Comparison of ENCODE assay signal across 19 cellular contexts in genomic region chr19:14062558-14062855, GRCh38. TPM values are rescaled to one million over a fixed set of nuclear protein-coding genes. Genes with fewer than 3 reads are reported as not detected.
A peak's percentile ranks its signal among the peaks of the same experiment; 100 is the strongest.
DNase-seq lines count a peak whose midpoint lies in the region; ATAC-seq, FAIRE-seq and TF ChIP-seq lines count a peak whose summit lies in the region.
"Had no signal": no experiment of that assay in that cellular context is flagged by ENCODE, and none has a peak within 500 bp of the region (broad histone marks: within the 10 kb centered on the region; RNA-seq: fewer than 3 reads in every experiment).

No MANE protein-coding gene starts in this region.

- TF ChIP-seq POLR2A in H54 (IDR thresholded peaks at IDR 0.05; ENCODE audit: low read depth, low read length): no peak

- peaks cover 11% of the 10 kb centered on the region for H3K27me3 Mint-ChIP-seq in glutamatergic neuron (ENCODE audit: unreplicated experiment)
- peaks cover 34% of the 10 kb centered on the region for H3K27me3 Mint-ChIP-seq in CD4-positive, alpha-beta T cell

- H3K9ac ChIP-seq in PC-3 (ENCODE audit: low read length) (no peak overlapping the region), kidney (ENCODE audit: low read length in 2 of 2) (no peak overlapping the region), trophoblast cell (ENCODE audit: low read length) (no peak overlapping the region)

- H2BK120ac ChIP-seq in trophoblast cell (ENCODE audit: insufficient read depth, low read length, poor library complexity): peak overlapping the region; percentile 57

- H3K36me3 ChIP-seq in PC-3 (ENCODE audit: low read depth, low read length): no peaks in the 10 kb centered on the region
- no peaks in the 10 kb centered on the region for H3K36me3 ChIP-seq in kidney (ENCODE audit: control insufficient read depth in 1 of 2, insufficient read depth in 2 of 2, low read length in 2 of 2)
- H3K36me3 ChIP-seq in trophoblast cell (ENCODE audit: control insufficient read depth in 1 of 2, insufficient read depth in 2 of 2, low read length in 2 of 2): no peaks in the 10 kb centered on the region
- H3K36me3 ChIP-seq: BE2C, HAP-1 had no signal

- H2AK5ac ChIP-seq in trophoblast cell (ENCODE audit: low read length): no peak overlapping the region

- H3K27ac ChIP-seq in PC-3 (ENCODE audit: low read length) (no peak overlapping the region), kidney (ENCODE audit: low read depth in 2 of 2, low read length in 2 of 2) (peak overlapping the region in 1 of 2 donors; percentile 9), trophoblast cell (ENCODE audit: low read depth, low read length) (no peak overlapping the region)
- H3K27ac ChIP-seq in CD4-positive, alpha-beta T cell (ENCODE audit: low read depth, low read length): no peak overlapping the region
- H3K27ac ChIP-seq: HL-60 had no signal

- H3K4ac ChIP-seq in trophoblast cell (ENCODE audit: low read depth, low read length): no peak overlapping the region

- TF ChIP-seq CTCF in PC-3 (conservative IDR thresholded peaks at IDR 0.05; ENCODE audit: low read depth, low read length) (no peak), kidney (IDR thresholded peaks at IDR 0.05; ENCODE audit: borderline replicate concordance, extremely low read depth, insufficient read depth) (no peak), glutamatergic neuron (IDR thresholded peaks at IDR 0.05; ENCODE audit: partially characterized antibody, unreplicated experiment) (no peak)
- TF ChIP-seq CTCF in CD4-positive, alpha-beta T cell (IDR thresholded peaks at IDR 0.05): no peak

- H3K27me3 ChIP-seq in PC-3 (ENCODE audit: low read length): no peaks in the 10 kb centered on the region
- H3K27me3 ChIP-seq in trophoblast cell (ENCODE audit: insufficient read depth, low read length): peaks cover 3% of the 10 kb centered on the region
- peaks cover 32% of the 10 kb centered on the region for H3K27me3 ChIP-seq in CD4-positive, alpha-beta T cell (ENCODE audit: control insufficient read depth, insufficient read depth, low read length)
- H3K27me3 ChIP-seq: BE2C had no signal

- no TSS peak for BruUV-seq in PC-3 (replicated peaks; lab: Mats Ljungman, UMichigan)

- no peak overlapping the region for H3K23ac ChIP-seq in trophoblast cell (ENCODE audit: low read length)

- intact Hi-C loops in PC-3 (cut with micrococcal nuclease) (no loop called here), kidney (cut with DNase I) (no loop called here)
- intact Hi-C loops in CD4-positive, alpha-beta T cell (cut with DNase I, micrococcal nuclease): no loop called here

- H4K20me1 ChIP-seq in PC-3 (ENCODE audit: low read length): no peaks in the 10 kb centered on the region

- FAIRE-seq in kidney (lab: Jason Lieb, UNC): no peak
- no peak for FAIRE-seq in H54 (lab: Jason Lieb, UNC)
- FAIRE-seq: A204.1, GM12878, H1, K562 had no signal

- no peak overlapping the region for H2AFZ ChIP-seq in PC-3 (ENCODE audit: low read length)
- no peak overlapping the region for H2AFZ ChIP-seq in trophoblast cell (ENCODE audit: insufficient read depth, low read length, poor library complexity)

- H3K9me3 Mint-ChIP-seq in glutamatergic neuron (ENCODE audit: unreplicated experiment): no peaks in the 10 kb centered on the region
- no peaks in the 10 kb centered on the region for H3K9me3 Mint-ChIP-seq in CD4-positive, alpha-beta T cell

- H3K4me2 ChIP-seq in PC-3 (ENCODE audit: low read length): 0 out of 2 replicates have a peak overlapping the region, but pooled peaks have one; percentile 60
- no peak overlapping the region for H3K4me2 ChIP-seq in trophoblast cell (ENCODE audit: low read length)

- no peaks in the 10 kb centered on the region for H3F3A ChIP-seq in PC-3 (ENCODE audit: low read length, unreplicated experiment)

- WGBS in trophoblast cell (ENCODE audit: extremely low coverage, insufficient coverage, insufficient read length): no CpG with 5 or more reads among the region's 5 CpGs

- H3K4me1 ChIP-seq in PC-3 (ENCODE audit: insufficient read depth, low read length) (peaks cover 21% of the 10 kb centered on the region), kidney (ENCODE audit: control insufficient read depth in 1 of 2, insufficient read depth in 1 of 2, low read depth in 1 of 2, low read length in 2 of 2) (peaks cover 11 to 14% of the 10 kb centered on the region in 2 donors), trophoblast cell (ENCODE audit: control insufficient read depth in 1 of 2, insufficient read depth in 2 of 2, low read length in 2 of 2) (peaks cover 0 to 7% of the 10 kb centered on the region in 2 experiments)
- H3K4me1 ChIP-seq: BE2C had no signal

- POLR2A ChIA-PET in PC-3 (lab: Charles Lee; ENCODE audit: unreplicated experiment): no interaction called here
- POLR2A ChIA-PET in CD4-positive, alpha-beta T cell (lab: Charles Lee): no interaction called here

- H2BK12ac ChIP-seq in trophoblast cell (ENCODE audit: low read length): no peak overlapping the region

- H3K9me2 ChIP-seq in PC-3 (replicated peaks; ENCODE audit: low read length): no peaks in the 10 kb centered on the region

- no peak overlapping the region for H2BK5ac ChIP-seq in trophoblast cell (ENCODE audit: low read depth, low read length, poor library complexity)

- peaks cover 3% of the 10 kb centered on the region for H3K4me1 Mint-ChIP-seq in glutamatergic neuron (ENCODE audit: low read depth, unreplicated experiment)
- H3K4me1 Mint-ChIP-seq in CD4-positive, alpha-beta T cell (ENCODE audit: low read depth): peaks cover 10% of the 10 kb centered on the region

- H4K91ac ChIP-seq in trophoblast cell (ENCODE audit: low read depth, low read length): peak overlapping the region; percentile 78

- no peak overlapping the region for H3K4me3 Mint-ChIP-seq in glutamatergic neuron (ENCODE audit: unreplicated experiment)
- H3K4me3 Mint-ChIP-seq in CD4-positive, alpha-beta T cell: no peak overlapping the region
- H3K4me3 Mint-ChIP-seq: CD4-positive, CD25-positive, alpha-beta regulatory T cell had no signal

- no peak overlapping the region for H3K27ac Mint-ChIP-seq in glutamatergic neuron (ENCODE audit: unreplicated experiment)
- H3K27ac Mint-ChIP-seq in CD4-positive, alpha-beta T cell: no peak overlapping the region
- H3K27ac Mint-ChIP-seq: CD4-positive, CD25-positive, alpha-beta regulatory T cell had no signal

- no peak for ATAC-seq in PC-3
- no peak for ATAC-seq in CD4-positive, alpha-beta T cell (ENCODE audit: poor library complexity)
- ATAC-seq: GM12878, K562 had no signal

- H3K9me3 ChIP-seq in PC-3 (ENCODE audit: low read length) (no peaks in the 10 kb centered on the region), kidney (ENCODE audit: control insufficient read depth in 1 of 2, low read length in 2 of 2) (no peaks in the 10 kb centered on the region), trophoblast cell (ENCODE audit: insufficient read depth, low read depth, low read length) (no peaks in the 10 kb centered on the region)
- H3K9me3 ChIP-seq in CD4-positive, alpha-beta T cell (ENCODE audit: control insufficient read depth, low read length): no peaks in the 10 kb centered on the region
- H3K9me3 ChIP-seq: BE2C, HAP-1 had no signal

- no peaks in the 10 kb centered on the region for H3K36me3 Mint-ChIP-seq in glutamatergic neuron (ENCODE audit: unreplicated experiment)
- H3K36me3 Mint-ChIP-seq in CD4-positive, alpha-beta T cell (ENCODE audit: low read depth): no peaks in the 10 kb centered on the region
- H3K36me3 Mint-ChIP-seq: CD4-positive, CD25-positive, alpha-beta regulatory T cell had no signal

- H4K12ac ChIP-seq in trophoblast cell (ENCODE audit: low read depth, low read length): no peak overlapping the region

- no peak overlapping the region for H4K8ac ChIP-seq in trophoblast cell (ENCODE audit: low read depth, low read length)

- H3K4me3 ChIP-seq in PC-3 (ENCODE audit: low read length): no peak overlapping the region
- H3K4me3 ChIP-seq in kidney (ENCODE audit: low read length in 2 of 2): peak overlapping the region; percentile 24 to 68
- H3K4me3 ChIP-seq in trophoblast cell (ENCODE audit: low read depth, low read length): no peak overlapping the region
- H3K4me3 ChIP-seq: GM12878, HAP-1, K562 had no signal

- CTCF ChIA-PET in PC-3 (lab: Charles Lee): no interaction called here
- CTCF ChIA-PET in CD4-positive, alpha-beta T cell (lab: Charles Lee): no interaction called here

- H3K79me1 ChIP-seq in trophoblast cell (ENCODE audit: low read length): peaks cover 3% of the 10 kb centered on the region

- H3K18ac ChIP-seq in trophoblast cell (ENCODE audit: low read length): no peak overlapping the region

- no peak for DNase-seq in PC-3
- DNase-seq in kidney: no peak
- DNase-seq in trophoblast cell: peak; percentile 74 to 87
- no peak for DNase-seq in glutamatergic neuron
- no peak for DNase-seq in H54 (ENCODE audit: insufficient read length, low spot score)
- DNase-seq in CD4-positive, alpha-beta T cell: no peak
- DNase-seq: BE2C; C1 segment of cervical spinal cord; CD4-positive, CD25-positive, alpha-beta regulatory T cell; DND-41; EL; IMR-90 had no signal

- H3K14ac ChIP-seq in trophoblast cell (ENCODE audit: low read length): no peak overlapping the region

- H3K79me2 ChIP-seq in PC-3 (ENCODE audit: low read length) (no peaks in the 10 kb centered on the region), trophoblast cell (ENCODE audit: control insufficient read depth, insufficient read depth, low read length, poor library complexity) (no peaks in the 10 kb centered on the region)

RNA-seq across cellular contexts. Expression of gene PALM3, which starts 0.6 kb away (rescaled TPM):
- total RNA-seq in PC-3 (2014; rRNA removed) (2.3 and 4.8 TPM in 2 replicates), kidney (19.4 TPM), glutamatergic neuron (ENCODE audit: unreplicated experiment) (6.7 TPM)
- polyA plus RNA-seq in kidney (ENCODE audit: insufficient read depth, low read depth, low replicate concordance): 45.8 TPM
- 1.2 and 1.4 TPM in 2 replicates for polyA plus RNA-seq in trophoblast cell (2013)
- under 1 TPM in 1 of 2 experiments, not detected in 1; 0.25 TPM for total RNA-seq in CD4-positive, alpha-beta T cell
- total RNA-seq: CD4-positive, CD25-positive, alpha-beta regulatory T cell; GM12878 had no signal
- polyA plus RNA-seq: CD4-positive, CD25-positive, alpha-beta regulatory T cell had no signal

RNA-seq across cellular contexts. Expression of gene MISP3, which starts 10.1 kb away (rescaled TPM):
- total RNA-seq in PC-3 (2014; rRNA removed) (6.1 and 7.8 TPM in 2 replicates), kidney (8.7 TPM), glutamatergic neuron (ENCODE audit: unreplicated experiment) (2.2 TPM)
- polyA plus RNA-seq in kidney (ENCODE audit: insufficient read depth, low read depth, low replicate concordance): 32.0 TPM
- 10.5 and 10.9 TPM in 2 replicates for polyA plus RNA-seq in trophoblast cell (2013)
- under 1 TPM; 0.39 to 0.49 TPM for total RNA-seq in CD4-positive, alpha-beta T cell

RNA-seq across cellular contexts. Expression of gene C19orf67, which starts 23.1 kb away (rescaled TPM):
- total RNA-seq in PC-3 (2014; rRNA removed): not detected in 2 replicates
- not detected for total RNA-seq in kidney
- not detected for polyA plus RNA-seq in kidney (ENCODE audit: insufficient read depth, low read depth, low replicate concordance)
- polyA plus RNA-seq in trophoblast cell (2013): 0.19 TPM in 1 of 2 replicates, not detected in the other
- total RNA-seq in glutamatergic neuron (ENCODE audit: unreplicated experiment): 0.71 TPM
- total RNA-seq in CD4-positive, alpha-beta T cell: not detected
- total RNA-seq: CD4-positive, CD25-positive, alpha-beta regulatory T cell; G401; GM12878; H1; IMR-90 had no signal
- polyA plus RNA-seq: CD4-positive, CD25-positive, alpha-beta regulatory T cell; IMR-90 had no signal

RNA-seq across cellular contexts. Expression of gene SAMD1, which starts 28.0 kb away (rescaled TPM):
- total RNA-seq in PC-3 (2014; rRNA removed) (62.2 and 90.5 TPM in 2 replicates), kidney (28.3 TPM), glutamatergic neuron (ENCODE audit: unreplicated experiment) (52.0 TPM)
- polyA plus RNA-seq in kidney (ENCODE audit: insufficient read depth, low read depth, low replicate concordance): 23.3 TPM
- polyA plus RNA-seq in trophoblast cell (2013): 68.4 and 68.7 TPM in 2 replicates
- 10 to 100 TPM; 29.4 to 30.1 TPM for total RNA-seq in CD4-positive, alpha-beta T cell

RNA-seq across cellular contexts. Expression of gene IL27RA, which starts 30.9 kb away (rescaled TPM):
- total RNA-seq in PC-3 (2014; rRNA removed) (14.2 and 14.7 TPM in 2 replicates), kidney (14.1 TPM), glutamatergic neuron (ENCODE audit: unreplicated experiment) (not detected)
- 3.1 TPM for polyA plus RNA-seq in kidney (ENCODE audit: insufficient read depth, low read depth, low replicate concordance)
- polyA plus RNA-seq in trophoblast cell (2013): 2.5 and 2.6 TPM in 2 replicates
- 10 to 100 TPM; 25.0 to 26.7 TPM for total RNA-seq in CD4-positive, alpha-beta T cell

Comparison
In these comparisons a context has a peak if more than half of its experiments do, and no peak if none do; other contexts are left out.
1. DNase-seq: peak in trophoblast cell (2 of 2); none in PC-3 (single experiment), kidney (single experiment), glutamatergic neuron (single experiment), H54 (single experiment) and CD4-positive, alpha-beta T cell (0 of 10).
2. H3K4me3 ChIP-seq: peak in kidney (2 of 2); none in PC-3 (single experiment) and trophoblast cell (single experiment).